In the genomic region with DNA sequence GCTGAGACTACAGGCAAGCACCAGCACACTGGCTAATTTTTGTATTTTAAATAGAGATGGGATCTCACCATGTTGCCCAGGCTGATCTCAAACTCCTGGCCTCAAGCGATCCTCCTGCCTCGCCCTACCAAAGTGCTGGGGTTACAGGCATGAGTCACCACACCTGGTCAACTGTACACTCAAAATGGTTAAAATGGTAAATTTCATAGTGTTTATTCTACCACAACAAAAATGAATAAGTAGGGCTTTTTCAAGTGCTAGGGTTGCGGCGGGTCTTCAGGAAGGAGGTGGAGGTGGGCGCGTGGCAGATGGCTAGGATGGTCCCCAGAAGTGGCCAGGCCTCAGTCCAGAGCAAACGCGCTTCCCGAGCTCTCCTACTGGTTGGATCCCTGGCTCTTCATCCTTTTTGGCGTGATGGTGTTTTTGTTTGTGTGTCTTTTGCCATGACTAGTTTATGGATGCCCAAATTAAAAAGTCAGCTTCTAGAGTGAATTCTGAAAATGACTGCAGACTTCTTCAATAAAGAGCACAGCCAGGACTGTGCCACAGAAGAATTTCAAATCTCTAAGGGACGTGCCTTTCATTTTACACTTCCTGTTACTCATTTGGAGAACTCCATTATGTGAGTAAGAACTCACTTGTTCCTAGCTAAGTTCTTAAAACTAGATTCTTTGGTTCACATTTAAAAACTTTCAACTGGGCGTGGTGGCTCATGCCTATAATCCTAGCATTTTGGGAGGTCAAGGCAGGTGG, we compare ENCODE assay signal across 14 cellular contexts.
DNase-seq lines count a peak whose midpoint lies in the region; ATAC-seq and TF ChIP-seq lines count a peak whose summit lies in the region.
"Had no signal": no experiment of that assay in that cellular context is flagged by ENCODE, and none has a peak within 500 bp of the region (broad histone marks: within the 10 kb centered on the region; RNA-seq: fewer than 3 reads in every experiment).

No MANE protein-coding gene starts in this region.

- no peaks in the 10 kb centered on the region for H4K20me1 ChIP-seq in PC-3 (ENCODE audit: low read length)

- H3K27me3 Mint-ChIP-seq in activated naive CD8-positive, alpha-beta T cell treated with anti-CD3 and anti-CD28 coated beads, Interleukin-2, amount 50 U/mL, for 24 hours: peaks cover 7% of the 10 kb centered on the region
- H3K27me3 Mint-ChIP-seq: type B pancreatic cell had no signal

- TF ChIP-seq CTCF in PC-3 (conservative IDR thresholded peaks at IDR 0.05; ENCODE audit: low read depth, low read length): no peak

- no peak overlapping the region for H3K4me3 Mint-ChIP-seq in activated naive CD8-positive, alpha-beta T cell treated with anti-CD3 and anti-CD28 coated beads, Interleukin-2, amount 50 U/mL, for 24 hours
- H3K4me3 Mint-ChIP-seq: activated naive CD8-positive, alpha-beta T cell treated with anti-CD3 and anti-CD28 coated beads for 36 hours; neural crest cell; type B pancreatic cell had no signal

- H3K4me3 ChIP-seq in PC-3 (ENCODE audit: low read length): no peak overlapping the region

- no peaks in the 10 kb centered on the region for H3K27me3 ChIP-seq in PC-3 (ENCODE audit: low read length)

- ATAC-seq in GM18498 (IDR thresholded peaks at IDR 0.05; ENCODE audit: unreplicated experiment): peak; percentile 86
- peak; percentile 82 for ATAC-seq in GM19455 (IDR thresholded peaks at IDR 0.05; ENCODE audit: unreplicated experiment)
- peak; percentile 88 for ATAC-seq in HG02973 (IDR thresholded peaks at IDR 0.05; ENCODE audit: unreplicated experiment)
- ATAC-seq in PC-3: peak; percentile 62
- ATAC-seq in activated naive CD8-positive, alpha-beta T cell treated with anti-CD3 and anti-CD28 coated beads, Interleukin-2, amount 50 U/mL, for 24 hours: no peak
- ATAC-seq: Panc1 had no signal

- H3K9me3 ChIP-seq in PC-3 (ENCODE audit: low read length): peaks cover 3% of the 10 kb centered on the region; the same call in 1 of the 2 replicates

- no peak overlapping the region for H3K9ac ChIP-seq in PC-3 (ENCODE audit: low read length)

- no peaks in the 10 kb centered on the region for H3K36me3 ChIP-seq in PC-3 (ENCODE audit: low read depth, low read length)

- H3K4me1 ChIP-seq in PC-3 (ENCODE audit: insufficient read depth, low read length): no peaks in the 10 kb centered on the region

- POLR2A ChIA-PET in PC-3 (lab: Charles Lee; ENCODE audit: unreplicated experiment): no interaction called here

- no peak overlapping the region for H2AFZ ChIP-seq in PC-3 (ENCODE audit: low read length)

- CTCF ChIA-PET in PC-3 (lab: Charles Lee): no interaction called here

- H3K36me3 Mint-ChIP-seq in activated naive CD8-positive, alpha-beta T cell treated with anti-CD3 and anti-CD28 coated beads, Interleukin-2, amount 50 U/mL, for 24 hours (ENCODE audit: low read depth): no peaks in the 10 kb centered on the region
- H3K36me3 Mint-ChIP-seq: activated naive CD8-positive, alpha-beta T cell treated with anti-CD3 and anti-CD28 coated beads for 36 hours; type B pancreatic cell had no signal

- no peaks in the 10 kb centered on the region for H3K9me2 ChIP-seq in PC-3 (replicated peaks; ENCODE audit: low read length)

- peak; percentile 26 for DNase-seq in PC-3
- DNase-seq in KG1 (lab: John Stamatoyannopoulos, UW): no peak
- DNase-seq in germinal center (ENCODE audit: low spot score): no peak
- no peak for DNase-seq in epidermal melanocyte (ENCODE audit: insufficient read length, low spot score)
- no peak for DNase-seq in activated naive CD8-positive, alpha-beta T cell treated with anti-CD3 and anti-CD28 coated beads, Interleukin-2, amount 50 U/mL, for 24 hours
- DNase-seq: activated CD4-positive, alpha-beta T cell treated with anti-CD3 and anti-CD28 coated beads for 1 hour; activated naive CD8-positive, alpha-beta T cell treated with anti-CD3 and anti-CD28 coated beads for 36 hours; stimulated activated CD4-positive, alpha-beta T cell treated with anti-CD3 and anti-CD28 coated beads, Interleukin-4, amount 100 ng/mL, for 1 hour had no signal

- intact Hi-C loops in PC-3 (cut with micrococcal nuclease): no loop called here

- H3K4me2 ChIP-seq in PC-3 (ENCODE audit: low read length): no peak overlapping the region

- no TSS peak for BruUV-seq in PC-3 (replicated peaks; lab: Mats Ljungman, UMichigan)

- peaks cover 3% of the 10 kb centered on the region for H3K4me1 Mint-ChIP-seq in activated naive CD8-positive, alpha-beta T cell treated with anti-CD3 and anti-CD28 coated beads, Interleukin-2, amount 50 U/mL, for 24 hours
- H3K4me1 Mint-ChIP-seq: activated naive CD8-positive, alpha-beta T cell treated with anti-CD3 and anti-CD28 coated beads for 36 hours; neural crest cell had no signal

- no peak overlapping the region for H3K27ac ChIP-seq in PC-3 (ENCODE audit: low read length)

- H3K9me3 Mint-ChIP-seq in activated naive CD8-positive, alpha-beta T cell treated with anti-CD3 and anti-CD28 coated beads, Interleukin-2, amount 50 U/mL, for 24 hours: peaks cover 11% of the 10 kb centered on the region

- H3K79me2 ChIP-seq in PC-3 (ENCODE audit: low read length): no peaks in the 10 kb centered on the region

- no peak overlapping the region for H3K27ac Mint-ChIP-seq in activated naive CD8-positive, alpha-beta T cell treated with anti-CD3 and anti-CD28 coated beads, Interleukin-2, amount 50 U/mL, for 24 hours
- H3K27ac Mint-ChIP-seq: activated naive CD8-positive, alpha-beta T cell treated with anti-CD3 and anti-CD28 coated beads for 36 hours; type B pancreatic cell had no signal

- no peaks in the 10 kb centered on the region for H3F3A ChIP-seq in PC-3 (ENCODE audit: low read length, unreplicated experiment)
